In the genomic region with DNA sequence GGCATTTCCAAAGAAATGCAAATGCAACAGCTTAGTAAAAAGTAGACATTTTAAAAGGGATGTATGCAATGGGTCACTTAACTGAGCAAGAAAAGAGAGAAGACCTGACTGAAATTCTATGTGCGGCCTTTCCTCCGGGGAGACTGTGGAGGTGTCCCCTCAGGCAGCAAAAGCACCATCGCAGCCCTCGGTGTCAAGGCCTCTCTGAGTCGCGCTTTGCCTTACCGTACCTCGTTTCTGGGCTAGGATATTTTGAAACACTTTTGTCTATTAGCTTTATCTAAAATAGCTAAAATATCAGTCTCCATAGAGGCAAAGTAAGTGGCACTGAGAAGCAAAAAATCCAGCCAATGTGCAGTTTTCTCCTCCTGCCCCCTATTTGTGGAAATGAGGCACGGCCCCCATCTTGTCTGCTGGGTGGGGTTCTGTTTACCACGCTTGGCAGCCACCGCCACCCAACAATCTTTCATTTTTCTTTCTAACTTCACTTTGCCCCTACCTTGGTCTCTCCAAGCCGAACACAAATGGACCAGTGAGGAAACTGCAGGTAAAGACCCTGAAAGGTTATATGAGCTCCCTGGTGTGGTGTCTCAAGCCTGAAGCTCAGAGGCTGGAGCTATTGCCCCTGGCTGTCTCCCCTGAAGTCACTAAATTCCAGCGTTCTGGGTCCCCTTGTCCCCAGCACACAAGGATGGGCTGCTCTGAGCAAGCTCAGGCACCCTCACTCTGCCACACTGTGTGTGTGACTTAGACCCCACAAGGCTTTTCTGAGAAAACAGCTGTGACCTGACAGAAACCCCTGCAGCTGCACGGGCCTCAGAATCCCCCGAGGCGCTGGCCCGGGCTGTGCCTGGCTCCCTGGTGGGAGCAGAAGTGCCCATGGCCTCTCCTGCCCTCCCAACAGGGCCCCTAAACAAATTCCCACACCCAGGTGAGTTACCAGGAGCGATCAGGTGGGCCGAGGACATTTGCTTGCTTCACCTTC, we compare ENCODE assay signal across 14 cellular contexts. TPM values are rescaled to one million over a fixed set of nuclear protein-coding genes. Genes with fewer than 3 reads are reported as not detected.
DNase-seq lines count a peak whose midpoint lies in the region; ATAC-seq and TF ChIP-seq lines count a peak whose summit lies in the region.
"Had no signal": no experiment of that assay in that cellular context is flagged by ENCODE, and none has a peak within 500 bp of the region (broad histone marks: within the 10 kb centered on the region; RNA-seq: fewer than 3 reads in every experiment).

No MANE protein-coding gene starts in this region.

- no peaks in the 10 kb centered on the region for H3K79me1 ChIP-seq in mesendoderm (ENCODE audit: low read length)

- no peak overlapping the region for H3K23ac ChIP-seq in mesendoderm (ENCODE audit: low read length)

- no CpG with 5 or more reads among the region's 19 CpGs for WGBS in mesendoderm (ENCODE audit: extremely low coverage, insufficient coverage, low lambda C conversion rate)

- no peak overlapping the region for H3K56ac ChIP-seq in mesendoderm (ENCODE audit: low read length)

- no peaks in the 10 kb centered on the region for H3F3A ChIP-seq in GM23338 (replicated peaks; ENCODE audit: low read depth)

- H3K27ac ChIP-seq in GM23338 (ENCODE audit: low read depth), result no peak overlapping the region
- no peak overlapping the region for H3K27ac ChIP-seq in rectal smooth muscle tissue (ENCODE audit: low read depth, low read length)
- H3K27ac ChIP-seq in mesendoderm (ENCODE audit: low read depth, low read length), result no peak overlapping the region
- H3K27ac ChIP-seq: coronary artery had no signal

- no peak overlapping the region for H3K4ac ChIP-seq in mesendoderm (ENCODE audit: low read depth, low read length)

- no peak for TF ChIP-seq CTCF in GM23338 (conservative IDR thresholded peaks at IDR 0.05; ENCODE audit: low read depth in 2 of 2)

- H3K9me2 ChIP-seq in GM23338 (ENCODE audit: insufficient read depth), result no peaks in the 10 kb centered on the region

- no peak overlapping the region for H2BK15ac ChIP-seq in mesendoderm (replicated peaks; ENCODE audit: low read depth)

- H2AFZ ChIP-seq in GM23338, result peak overlapping the region; percentile 66

- no peak overlapping the region for H2AK5ac ChIP-seq in mesendoderm (ENCODE audit: low read length)

- no peaks in the 10 kb centered on the region for H3K4me1 ChIP-seq in GM23338 (ENCODE audit: insufficient read depth)
- H3K4me1 ChIP-seq in rectal smooth muscle tissue (ENCODE audit: control insufficient read depth, insufficient read depth, low read length), result no peaks in the 10 kb centered on the region
- H3K4me1 ChIP-seq in mesendoderm (ENCODE audit: control insufficient read depth, low read depth, low read length), result no peaks in the 10 kb centered on the region

- no peak overlapping the region for H4K8ac ChIP-seq in mesendoderm (ENCODE audit: low read depth, low read length)

- H3K18ac ChIP-seq in mesendoderm (ENCODE audit: low read length), result no peak overlapping the region

- H3K79me2 ChIP-seq in GM23338 (replicated peaks; ENCODE audit: insufficient read depth), result no peaks in the 10 kb centered on the region
- H3K79me2 ChIP-seq in mesendoderm (ENCODE audit: control insufficient read depth, insufficient read depth, low read length), result no peaks in the 10 kb centered on the region

- no peak overlapping the region for H3K4me3 Mint-ChIP-seq in GM23338
- peak overlapping the region; percentile 96 for H3K4me3 Mint-ChIP-seq in activated naive CD8-positive, alpha-beta T cell treated with anti-CD3 and anti-CD28 coated beads, Interleukin-2, amount 10 ng/mL, durations not matched to agents 7 days and 5 days
- H3K4me3 Mint-ChIP-seq: nephron progenitor cell had no signal

- H3K27ac Mint-ChIP-seq in GM23338, result no peak overlapping the region
- peak overlapping the region; percentile 98 for H3K27ac Mint-ChIP-seq in activated naive CD8-positive, alpha-beta T cell treated with anti-CD3 and anti-CD28 coated beads, Interleukin-2, amount 10 ng/mL, durations not matched to agents 7 days and 5 days
- H3K27ac Mint-ChIP-seq: nephron progenitor cell had no signal

- POLR2A ChIA-PET in activated naive CD8-positive, alpha-beta T cell treated with anti-CD3 and anti-CD28 coated beads, Interleukin-2, amount 10 ng/mL, durations not matched to agents 7 days and 5 days (lab: Charles Lee), result interaction anchor here (0.5 to 6.1 kb wide), 17 partner anchors 11 to 297 kb away, joined by 3 to 66 read pairs (median 16); partner anchors contain the start of genes CREG1 and POU2F1

- H3K36me3 ChIP-seq in GM23338 (ENCODE audit: insufficient read depth) (no peaks in the 10 kb centered on the region), rectal smooth muscle tissue (ENCODE audit: control insufficient read depth, insufficient read depth, low read length) (no peaks in the 10 kb centered on the region), mesendoderm (ENCODE audit: control insufficient read depth, insufficient read depth, low read length) (no peaks in the 10 kb centered on the region)

- H3K4me3 ChIP-seq in GM23338, result no peak overlapping the region
- H3K4me3 ChIP-seq in rectal smooth muscle tissue (ENCODE audit: low read length), result peak overlapping the region; percentile 12
- no peak overlapping the region for H3K4me3 ChIP-seq in mesendoderm (ENCODE audit: low read length)
- H3K4me3 ChIP-seq: coronary artery had no signal

- no peaks in the 10 kb centered on the region for H3K27me3 ChIP-seq in GM23338 (ENCODE audit: insufficient read depth)
- H3K27me3 ChIP-seq in rectal smooth muscle tissue (ENCODE audit: control insufficient read depth, insufficient read depth, low read length), result no peaks in the 10 kb centered on the region
- no peaks in the 10 kb centered on the region for H3K27me3 ChIP-seq in mesendoderm (ENCODE audit: insufficient read depth, low read length, poor library complexity)

- H2BK120ac ChIP-seq in mesendoderm (ENCODE audit: low read depth, low read length), result no peak overlapping the region

- peaks cover 6% of the 10 kb centered on the region for H3K4me1 Mint-ChIP-seq in GM23338
- H3K4me1 Mint-ChIP-seq in activated naive CD8-positive, alpha-beta T cell treated with anti-CD3 and anti-CD28 coated beads, Interleukin-2, amount 10 ng/mL, durations not matched to agents 7 days and 5 days, result peaks cover 38% of the 10 kb centered on the region

- H3K4me2 ChIP-seq in GM23338 (no peak overlapping the region), mesendoderm (ENCODE audit: low read length) (no peak overlapping the region)

- no peak for ATAC-seq in GM23338
- peak; percentile 25 for ATAC-seq in activated naive CD8-positive, alpha-beta T cell treated with anti-CD3 and anti-CD28 coated beads, Interleukin-2, amount 10 ng/mL, durations not matched to agents 7 days and 5 days (ENCODE audit: low read depth)

- peaks cover 2% of the 10 kb centered on the region for H3K27me3 Mint-ChIP-seq in GM23338 (ENCODE audit: insufficient read depth, low read depth, poor library complexity)
- H3K27me3 Mint-ChIP-seq in activated naive CD8-positive, alpha-beta T cell treated with anti-CD3 and anti-CD28 coated beads, Interleukin-2, amount 10 ng/mL, durations not matched to agents 7 days and 5 days, result no peaks in the 10 kb centered on the region

- H2BK5ac ChIP-seq in mesendoderm (ENCODE audit: low read length), result no peak overlapping the region

- no peak overlapping the region for H4K5ac ChIP-seq in mesendoderm (ENCODE audit: low read length)

- no peaks in the 10 kb centered on the region for H3K9me3 Mint-ChIP-seq in GM23338
- no peaks in the 10 kb centered on the region for H3K9me3 Mint-ChIP-seq in activated naive CD8-positive, alpha-beta T cell treated with anti-CD3 and anti-CD28 coated beads, Interleukin-2, amount 10 ng/mL, durations not matched to agents 7 days and 5 days

- DNase-seq in GM23338 (ENCODE audit: low spot score) (no peak), mesendoderm (no peak), NCI-H526 (lab: John Stamatoyannopoulos, UW) (no peak), NCI-H2081 (lab: John Stamatoyannopoulos, UW) (no peak), NCI-H748 (lab: John Stamatoyannopoulos, UW; ENCODE audit: unreplicated experiment) (no peak)
- DNase-seq in activated CD4-positive, CD25-positive, alpha-beta regulatory T cell (lab: John Stamatoyannopoulos, UW), result peak in 3 of 4 experiments; percentile 22 to 40 (median 33)
- peak; percentile 60 for DNase-seq in activated naive CD8-positive, alpha-beta T cell treated with anti-CD3 and anti-CD28 coated beads, Interleukin-2, amount 10 ng/mL, durations not matched to agents 7 days and 5 days
- DNase-seq: C1 segment of cervical spinal cord, foreskin melanocyte, GF-D8, nephron progenitor cell had no signal

- no peaks in the 10 kb centered on the region for H4K20me1 ChIP-seq in GM23338 (replicated peaks; ENCODE audit: insufficient read depth)

- H3K9ac ChIP-seq in rectal smooth muscle tissue (ENCODE audit: low read length) (no peak overlapping the region), mesendoderm (ENCODE audit: low read length) (no peak overlapping the region)

- H3K36me3 Mint-ChIP-seq in GM23338 (ENCODE audit: low read depth), result no peaks in the 10 kb centered on the region
- peaks cover 36% of the 10 kb centered on the region for H3K36me3 Mint-ChIP-seq in activated naive CD8-positive, alpha-beta T cell treated with anti-CD3 and anti-CD28 coated beads, Interleukin-2, amount 10 ng/mL, durations not matched to agents 7 days and 5 days

TF ChIP-seq in GM23338, 12 proteins besides CTCF, POLR2A, EP300 and RAD21 (continues in another document):
- TF ChIP-seq ETS1 (IDR thresholded peaks at IDR 0.05), result no peak
- TF ChIP-seq EZH2phosphoT487 (IDR thresholded peaks at IDR 0.05; ENCODE audit: unreplicated experiment), result no peak

RNA-seq across cellular contexts. Expression of gene CD247, which starts 1.6 kb away (rescaled TPM):
- total RNA-seq in GM23338 (2014; rRNA removed; shearing (Covaris generic)), result 1.4 TPM in 1 of 2 replicates, not detected in the other
- 1.2 and 1.6 TPM in 2 replicates for polyA plus RNA-seq in GM23338 (2016; fragmentation: Nextera tagmentation; extraction: Ambion mirVana)
- total RNA-seq in activated naive CD8-positive, alpha-beta T cell treated with anti-CD3 and anti-CD28 coated beads, Interleukin-2, amount 10 ng/mL, durations not matched to agents 7 days and 5 days, result 100 to 1,000 TPM; 252 to 276 TPM
- polyA plus RNA-seq in mesendoderm (2013, experiment 1 of 2), result 2.9 TPM
- 3.9 TPM for polyA plus RNA-seq in mesendoderm (2013, experiment 2 of 2)
- total RNA-seq: kidney epithelial cell had no signal

RNA-seq across cellular contexts. Expression of gene CREG1, which starts 36.9 kb away (rescaled TPM):
- total RNA-seq in GM23338 (2014; rRNA removed; shearing (Covaris generic)), result 42.7 and 49.4 TPM in 2 replicates
- 16.7 and 21.2 TPM in 2 replicates for polyA plus RNA-seq in GM23338 (2016; fragmentation: Nextera tagmentation; extraction: Ambion mirVana)
- total RNA-seq in activated naive CD8-positive, alpha-beta T cell treated with anti-CD3 and anti-CD28 coated beads, Interleukin-2, amount 10 ng/mL, durations not matched to agents 7 days and 5 days, result 10 to 100 TPM in 1 of 2 experiments, 1 to 10 TPM in 1; 9.8 to 11.2 TPM
- polyA plus RNA-seq in mesendoderm (2013, experiment 1 of 2), result 28.3 TPM
- 27.9 TPM for polyA plus RNA-seq in mesendoderm (2013, experiment 2 of 2)

Comparison
In these comparisons a context has a peak if more than half of its experiments do, and no peak if none do; other contexts are left out.
1. DNase-seq: peak in activated CD4-positive, CD25-positive, alpha-beta regulatory T cell (3 of 4) and activated naive CD8-positive, alpha-beta T cell treated with anti-CD3 and anti-CD28 coated beads, Interleukin-2, amount 10 ng/mL, durations not matched to agents 7 days and 5 days (single experiment); none in GM23338 (single experiment), mesendoderm (single experiment), NCI-H526 (0 of 2), NCI-H2081 (0 of 2) and NCI-H748 (single experiment).
2. RNA of gene CD247, which starts 1.6 kb away (total RNA-seq): 252 to 276 TPM in activated naive CD8-positive, alpha-beta T cell treated with anti-CD3 and anti-CD28 coated beads, Interleukin-2, amount 10 ng/mL, durations not matched to agents 7 days and 5 days; 1.4 TPM in GM23338; every median in the first group is over 100 times any median in the second.